Comparison of ENCODE assay signal across 8 cellular contexts in genomic region chr6:25027221-25027916, GRCh38.
DNase-seq lines count a peak whose midpoint lies in the region; ATAC-seq and TF ChIP-seq lines count a peak whose summit lies in the region.

No MANE protein-coding gene starts in this region.

- H3K9ac ChIP-seq in GM23248 = no peak overlapping the region

- 76 to 79% methylated on average over 27 to 31 of the region's 31 CpGs for WGBS in GM23248 (ENCODE audit: low coverage in 1 of 2, low lambda C conversion rate in 2 of 2, missing lambda C conversion rate in 2 of 2), 2 experiments

- H3K4me2 ChIP-seq in DOHH2 (ENCODE audit: low read length) (peak overlapping the region; percentile 44), GM23248 (ENCODE audit: unreplicated experiment) (no peak overlapping the region)

- H2AFZ ChIP-seq in GM23248 = no peak overlapping the region

- DNase-seq in NAMALWA (ENCODE audit: low spot score) (peak; percentile 28), GM23248 (no peak), HK-2 (ENCODE audit: unreplicated experiment) (no peak), SW 1271 (lab: John Stamatoyannopoulos, UW) (no peak)
- DNase-seq in activated effector memory CD4-positive, alpha-beta T cell treated with Interleukin-2 at 50 U/mL for 16 hours = peak; percentile 82
- DNase-seq in stimulated activated CD4-positive, alpha-beta T cell treated with anti-CD3 and anti-CD28 coated beads, Interleukin-1b, Interleukin-23, amount 100 ng/mL, for 4 hours (ENCODE audit: low read depth in 2 of 2) = peak; percentile 60 to 68

- H4K20me1 ChIP-seq in DOHH2 (ENCODE audit: control insufficient read depth, insufficient read depth, low read depth, low read length) = no peaks in the 10 kb centered on the region
- no peaks in the 10 kb centered on the region for H4K20me1 ChIP-seq in GM23248 (ENCODE audit: insufficient read depth)

- H3K4me1 ChIP-seq in DOHH2 (ENCODE audit: control insufficient read depth, low read length) (peaks cover 21% of the 10 kb centered on the region), GM23248 (ENCODE audit: insufficient read depth) (no peaks in the 10 kb centered on the region)

- 0 out of 2 replicates have a peak overlapping the region, but pooled peaks have one; percentile 17 for H3K4me3 ChIP-seq in DOHH2 (ENCODE audit: low read length)
- no peak overlapping the region for H3K4me3 ChIP-seq in GM23248

- no peaks in the 10 kb centered on the region for H3K79me2 ChIP-seq in DOHH2 (ENCODE audit: control insufficient read depth, low read length)
- H3K79me2 ChIP-seq in GM23248 (ENCODE audit: insufficient read depth) = no peaks in the 10 kb centered on the region

- peak; percentile 97 for ATAC-seq in GM21717 (IDR thresholded peaks at IDR 0.05; ENCODE audit: unreplicated experiment)

- no peaks in the 10 kb centered on the region for H3K9me2 ChIP-seq in DOHH2 (replicated peaks; ENCODE audit: control insufficient read depth, low read length)
- H3K9me2 ChIP-seq in GM23248 (ENCODE audit: insufficient read depth) = no peaks in the 10 kb centered on the region

- H3K36me3 ChIP-seq in DOHH2 (ENCODE audit: control insufficient read depth, low read length) (no peaks in the 10 kb centered on the region), GM23248 (ENCODE audit: low read depth) (no peaks in the 10 kb centered on the region)

- in situ Hi-C loops in GM23248 (cut with MboI) = no loop called here

- H3F3A ChIP-seq in DOHH2 (ENCODE audit: control insufficient read depth, insufficient read depth) (0 out of 2 replicates have a peak, but pooled peaks cover 5% of the 10 kb centered on the region), GM23248 (ENCODE audit: insufficient read depth) (no peaks in the 10 kb centered on the region)

- no peak overlapping the region for H3K27ac ChIP-seq in DOHH2 (ENCODE audit: low read depth, low read length)
- no peak overlapping the region for H3K27ac ChIP-seq in GM23248

- H3K9me3 ChIP-seq in DOHH2 (ENCODE audit: control insufficient read depth, insufficient read depth, low read length) (no peaks in the 10 kb centered on the region), GM23248 (ENCODE audit: low read depth) (no peaks in the 10 kb centered on the region)

- no peaks in the 10 kb centered on the region for H3K27me3 ChIP-seq in DOHH2 (ENCODE audit: control insufficient read depth, low read length)
- no peaks in the 10 kb centered on the region; the same call in 1 of the 2 replicates for H3K27me3 ChIP-seq in GM23248 (replicated peaks; ENCODE audit: insufficient read depth)

- peak; percentile 56 for TF ChIP-seq CTCF in DOHH2 (IDR thresholded peaks at IDR 0.05; ENCODE audit: low read depth, low read length, poor library complexity, severe bottlenecking)

Comparison
In these comparisons a context has a peak if more than half of its experiments do, and no peak if none do; other contexts are left out.
1. DNase-seq: peak in NAMALWA (single experiment), activated effector memory CD4-positive, alpha-beta T cell treated with Interleukin-2 at 50 U/mL for 16 hours (single experiment) and stimulated activated CD4-positive, alpha-beta T cell treated with anti-CD3 and anti-CD28 coated beads, Interleukin-1b, Interleukin-23, amount 100 ng/mL, for 4 hours (2 of 2); none in GM23248 (single experiment), HK-2 (single experiment) and SW 1271 (0 of 2).